In genomic region chr20:38882600-38882999, GRCh38 we compare ENCODE assay signal across 1 cellular context.
TF ChIP-seq lines count a peak whose summit lies in the region.

No MANE protein-coding gene starts in this region.

TF ChIP-seq in H1, 55 proteins besides CTCF, POLR2A, EP300 and RAD21:
- TF ChIP-seq MAFK (IDR thresholded peaks at IDR 0.05; ENCODE audit: low read depth, low read length) (no peak), HDAC6 (IDR thresholded peaks at IDR 0.05; ENCODE audit: low read depth, low read length) (no peak), POU5F1 (IDR thresholded peaks at IDR 0.05; ENCODE audit: low read depth, low read length) (no peak), ATF2 (IDR thresholded peaks at IDR 0.05; ENCODE audit: low read length) (no peak)
TF ChIP-seq in H1: peak in this region for 0.
